7 cellular contexts compared by ENCODE assay signal in the genomic region with DNA sequence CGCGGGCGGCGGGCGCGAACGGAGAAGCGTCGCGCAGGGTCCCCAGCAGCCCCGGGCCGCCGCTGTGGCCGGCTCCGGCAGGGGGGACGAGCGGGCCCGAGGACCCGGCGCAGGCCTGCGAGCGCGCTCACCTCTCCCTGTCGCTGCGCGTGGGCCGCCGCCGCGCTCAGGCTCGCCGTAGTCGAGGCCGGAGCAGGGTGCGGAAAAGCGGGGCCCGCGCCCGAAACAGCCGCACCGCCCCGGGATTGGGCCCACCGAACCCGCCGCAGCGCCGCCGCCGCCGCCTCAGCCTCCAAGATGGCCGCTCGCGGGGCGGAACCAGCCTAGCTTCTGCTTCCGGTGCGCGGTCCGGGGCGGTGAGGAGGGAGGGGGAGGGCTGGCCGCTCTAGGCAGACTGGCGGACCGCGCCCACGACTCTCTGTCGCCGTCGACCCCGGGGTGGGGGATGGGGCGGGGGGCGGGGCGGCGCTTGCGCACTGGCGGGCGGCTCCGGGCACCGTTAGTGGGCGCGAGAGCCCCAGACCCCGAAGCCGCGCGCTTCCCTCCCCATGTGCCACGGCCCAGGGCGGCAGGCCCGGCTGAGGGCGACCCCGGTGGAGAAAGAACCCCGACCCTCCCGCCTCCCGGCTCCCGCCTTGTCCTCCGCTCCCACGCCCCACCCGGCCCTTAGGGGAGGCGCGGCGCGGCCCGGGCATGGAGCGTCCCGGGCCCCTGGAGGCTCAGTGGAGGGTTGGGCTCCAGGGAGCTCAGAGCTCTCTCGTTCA. TPM values are rescaled to one million over a fixed set of nuclear protein-coding genes. Genes with fewer than 3 reads are reported as not detected.
A peak's percentile ranks its signal among the peaks of the same experiment; 100 is the strongest.
DNase-seq lines count a peak whose midpoint lies in the region; ATAC-seq and TF ChIP-seq lines count a peak whose summit lies in the region.

A gene (minus strand): TSS at position 320 of the 764 bp plus-strand sequence. CDS start 5,862 bp downstream, outside the sequence.

- no peaks in the 10 kb centered on the region for H3F3A ChIP-seq in smooth muscle cell (ENCODE audit: low read depth)

- H3K27ac ChIP-seq in mammary epithelial cell (ENCODE audit: insufficient read depth, low read depth, low read length): peak within 1 kb of the TSS; percentile 46
- peak within 1 kb of the TSS; percentile 74 for H3K27ac ChIP-seq in smooth muscle cell (ENCODE audit: low read depth)

- H3K27me3 ChIP-seq in mammary epithelial cell (ENCODE audit: insufficient read depth, low read length) (no peaks in the 10 kb centered on the region), smooth muscle cell (ENCODE audit: low read depth) (no peaks in the 10 kb centered on the region)

- WGBS in mammary epithelial cell (ENCODE audit: low coverage, missing lambda C conversion rate): 0% methylated on average over 2 of the region's 103 CpGs
- 1% methylated on average over 65 of the region's 103 CpGs for WGBS in smooth muscle cell (ENCODE audit: low lambda C conversion rate)

- H3K9ac ChIP-seq in mammary epithelial cell (ENCODE audit: insufficient read depth, low read length) (peak within 1 kb of the TSS; percentile 78), smooth muscle cell (ENCODE audit: low read depth) (peak within 1 kb of the TSS; percentile 97)

- CTCF ChIA-PET in mammary epithelial cell (lab: Charles Lee; ENCODE audit: low non-redundant PET): interaction anchor here (0.6 kb wide), 2 partner anchors 151 to 335 kb away, joined by 7 read pairs; no protein-coding TSS in a partner anchor

- H4K20me1 ChIP-seq in mammary epithelial cell (ENCODE audit: insufficient read depth, low read length): no peaks in the 10 kb centered on the region
- H4K20me1 ChIP-seq in smooth muscle cell (ENCODE audit: low read depth): peaks cover 43% of the 10 kb centered on the region

- H3K4me3 ChIP-seq in WI38 (ENCODE audit: low read depth, low read length) (peak within 1 kb of the TSS; percentile 88), mammary epithelial cell (replicated peaks in 1 of 3; ENCODE audit: insufficient read depth in 1 of 3, low read depth in 2 of 3, low read length in 3 of 3) (peak within 1 kb of the TSS; percentile 59 to 87 (median 80)), smooth muscle cell (peak within 1 kb of the TSS; percentile 85)

- DNase-seq in NCI-H2196 treated with DMSO at 0.1 percent for 48 hours (lab: John Stamatoyannopoulos, UW; ENCODE audit: unreplicated experiment) (peak; percentile 80), mammary epithelial cell (peak; percentile 74), iPS-NIHi7 (ENCODE audit: extremely low spot score) (peak; percentile 99), smooth muscle cell (lab: John Stamatoyannopoulos, UW; ENCODE audit: unreplicated experiment) (peak; percentile 88)

- dilution Hi-C loops in mammary epithelial cell (cut with HindIII; ENCODE audit: low sequenced_read_pairs): loop anchor here (5.0 kb wide), 2 partner anchors 99 to 161 kb away; no protein-coding TSS in a partner anchor

- no TSS peak for BruUV-seq in mammary epithelial cell (replicated peaks; lab: Mats Ljungman, UMichigan)

- peak within 1 kb of the TSS; percentile 94 for H2AFZ ChIP-seq in mammary epithelial cell (ENCODE audit: low read depth, low read length)
- peak within 1 kb of the TSS; percentile 75 for H2AFZ ChIP-seq in smooth muscle cell (ENCODE audit: low read depth)

- TF ChIP-seq CTCF in WI38 (IDR thresholded peaks at IDR 0.05; ENCODE audit: low read depth, low read length): no peak
- TF ChIP-seq CTCF in mammary epithelial cell (conservative IDR thresholded peaks at IDR 0.05 in 1 of 2, IDR thresholded peaks at IDR 0.05 in 1 of 2; ENCODE audit: extremely low read depth in 1 of 2, insufficient read depth in 1 of 2, low read depth in 1 of 2, low read length in 2 of 2): no peak
- no peak for TF ChIP-seq CTCF in smooth muscle cell (IDR thresholded peaks at IDR 0.05; ENCODE audit: borderline replicate concordance, insufficient read depth, poor library complexity, severe bottlenecking)

- no peaks in the 10 kb centered on the region for H3K9me3 ChIP-seq in mammary epithelial cell (replicated peaks; ENCODE audit: insufficient read depth, low read length)
- H3K9me3 ChIP-seq in smooth muscle cell (replicated peaks; ENCODE audit: low read depth): no peaks in the 10 kb centered on the region

- no peaks in the 10 kb centered on the region for H3K36me3 ChIP-seq in mammary epithelial cell (ENCODE audit: insufficient read depth, low read length)
- no peaks in the 10 kb centered on the region for H3K36me3 ChIP-seq in smooth muscle cell (ENCODE audit: low read depth)

- peak; percentile 90 for ATAC-seq in GM18511 (IDR thresholded peaks at IDR 0.05; ENCODE audit: unreplicated experiment)
- ATAC-seq in HG03045 (IDR thresholded peaks at IDR 0.05; ENCODE audit: unreplicated experiment): peak; percentile 85

- H3K79me2 ChIP-seq in mammary epithelial cell (ENCODE audit: insufficient read depth, low read length): peaks cover 48% of the 10 kb centered on the region
- peaks cover 45% of the 10 kb centered on the region for H3K79me2 ChIP-seq in smooth muscle cell (ENCODE audit: low read depth)

- in situ Hi-C loops in mammary epithelial cell (cut with MboI; ENCODE audit: low sequenced_read_pairs in 2 of 2): no loop called here

- H3K4me1 ChIP-seq in mammary epithelial cell (ENCODE audit: insufficient read depth, low read length): peaks cover 31% of the 10 kb centered on the region
- peaks cover 18% of the 10 kb centered on the region for H3K4me1 ChIP-seq in smooth muscle cell (ENCODE audit: low read depth)

- intact Hi-C loops in mammary epithelial cell (cut with micrococcal nuclease): loop anchor here (1.0 to 5.0 kb wide), 2 partner anchors 9 to 41 kb away; a partner anchor contains a TSS

- peak within 1 kb of the TSS; percentile 98 for H3K4me2 ChIP-seq in mammary epithelial cell (ENCODE audit: insufficient read depth, low read depth, low read length)
- H3K4me2 ChIP-seq in smooth muscle cell: peak within 1 kb of the TSS; percentile 98

RNA-seq across cellular contexts. Expression of the gene that starts here (rescaled TPM):
- 10 to 100 TPM; 36.7 to 59.7 TPM for total RNA-seq in mammary epithelial cell
- 32.5 TPM for polyA plus RNA-seq in mammary epithelial cell
- 11.7 TPM for polyA minus RNA-seq in mammary epithelial cell
- total RNA-seq in smooth muscle cell: 20.5 and 30.2 TPM in 2 replicates
- polyA plus RNA-seq in smooth muscle cell: 72.9 and 84.0 TPM in 2 replicates

Comparison
In these comparisons a context has a peak if more than half of its experiments do, and no peak if none do; other contexts are left out.
1. Peak in every context shown above with its lines: DNase-seq, ATAC-seq, H3K4me3 ChIP-seq and H3K27ac ChIP-seq.